ENCODE assay signal across 1 cellular context in genomic region chr20:17710379-17711305, GRCh38.
TF ChIP-seq lines count a peak whose summit lies in the region.

No MANE protein-coding gene starts in this region.

TF ChIP-seq in HepG2, 621 proteins besides CTCF, POLR2A, EP300 and RAD21 (continued from another document and continues in another):
- TF ChIP-seq ARID5B (CRISPR knock-in tag; IDR thresholded peaks at IDR 0.05): peak; percentile 83
- TF ChIP-seq SMAD1 (CRISPR knock-in tag; IDR thresholded peaks at IDR 0.05; ENCODE audit: borderline replicate concordance, low read depth): peak; percentile 81; the same call in 1 of the 2 replicates
- TF ChIP-seq ZNF710 (CRISPR knock-in tag; IDR thresholded peaks at IDR 0.05; ENCODE audit: borderline replicate concordance): peak; percentile 37; the same call in 1 of the 2 replicates
- no peak for TF ChIP-seq IRF9 (CRISPR knock-in tag; IDR thresholded peaks at IDR 0.05; ENCODE audit: borderline replicate concordance)
- TF ChIP-seq PRPF4 (IDR thresholded peaks at IDR 0.05; ENCODE audit: low read depth, low read length, poor library complexity, severe bottlenecking): peak; percentile 18
- TF ChIP-seq PATZ1 (CRISPR knock-in tag; IDR thresholded peaks at IDR 0.05): peak; percentile 81
- TF ChIP-seq RXRA (CRISPR knock-in tag; IDR thresholded peaks at IDR 0.05): 0 out of 2 replicates have a peak, but pooled peaks have one; percentile 16
- TF ChIP-seq ZFP91 (CRISPR knock-in tag; IDR thresholded peaks at IDR 0.05; ENCODE audit: borderline replicate concordance): peak; percentile 75; the same call in 1 of the 2 replicates
- peak; percentile 84; the same call in 1 of the 2 replicates for TF ChIP-seq ZNF878 (CRISPR knock-in tag; IDR thresholded peaks at IDR 0.05)
- no peak for TF ChIP-seq EZH2 (conservative IDR thresholded peaks at IDR 0.05; ENCODE audit: low read depth, low read length)
- TF ChIP-seq SMARCE1 (IDR thresholded peaks at IDR 0.05; ENCODE audit: borderline replicate concordance): no peak
- TF ChIP-seq FOXP1 (IDR thresholded peaks at IDR 0.05): no peak
- 0 out of 2 replicates have a peak, but pooled peaks have one; percentile 29 for TF ChIP-seq FOXP1 (CRISPR knock-in tag; IDR thresholded peaks at IDR 0.05)
- TF ChIP-seq ZBTB26 (CRISPR knock-in tag; IDR thresholded peaks at IDR 0.05; ENCODE audit: borderline replicate concordance): 0 out of 2 replicates have a peak, but pooled peaks have one; percentile 62
- peak; percentile 87 for TF ChIP-seq GATAD2A (CRISPR knock-in tag; IDR thresholded peaks at IDR 0.05)
- no peak for TF ChIP-seq GATA4 (IDR thresholded peaks at IDR 0.05; ENCODE audit: borderline replicate concordance, low read depth)
- TF ChIP-seq HNF1B (CRISPR knock-in tag; IDR thresholded peaks at IDR 0.05): no peak; the same call in 1 of the 2 replicates
- TF ChIP-seq ZNF670 (CRISPR knock-in tag; IDR thresholded peaks at IDR 0.05; ENCODE audit: borderline replicate concordance): peak; percentile 75; the same call in 1 of the 2 replicates
- no peak for TF ChIP-seq ZNF10 (CRISPR knock-in tag; IDR thresholded peaks at IDR 0.05; ENCODE audit: borderline replicate concordance, low read depth)
- no peak for TF ChIP-seq KLF15 (CRISPR knock-in tag; IDR thresholded peaks at IDR 0.05; ENCODE audit: borderline replicate concordance)
- TF ChIP-seq GTF2F1 (IDR thresholded peaks at IDR 0.05; ENCODE audit: low read length): no peak
- TF ChIP-seq SOX5 (CRISPR knock-in tag; IDR thresholded peaks at IDR 0.05; ENCODE audit: borderline replicate concordance): peak; percentile 47; the same call in 1 of the 2 replicates
- peak; percentile 77; the same call in 1 of the 2 replicates for TF ChIP-seq KDM3A (CRISPR knock-in tag; IDR thresholded peaks at IDR 0.05; ENCODE audit: low read depth)
- TF ChIP-seq NFE2L1 (CRISPR knock-in tag; IDR thresholded peaks at IDR 0.05; ENCODE audit: borderline replicate concordance): 0 out of 2 replicates have a peak, but pooled peaks have one; percentile 33
- TF ChIP-seq TRIM24 (CRISPR knock-in tag; IDR thresholded peaks at IDR 0.05): no peak
- TF ChIP-seq ZC3H4 (CRISPR knock-in tag; IDR thresholded peaks at IDR 0.05; ENCODE audit: borderline replicate concordance): no peak
- TF ChIP-seq JARID2 (CRISPR knock-in tag; IDR thresholded peaks at IDR 0.05; ENCODE audit: insufficient replicate concordance): no peak
- TF ChIP-seq REXO4 (CRISPR knock-in tag; IDR thresholded peaks at IDR 0.05; ENCODE audit: borderline replicate concordance): no peak
- peak; percentile 57; the same call in 1 of the 2 replicates for TF ChIP-seq YEATS2 (CRISPR knock-in tag; IDR thresholded peaks at IDR 0.05; ENCODE audit: borderline replicate concordance)
- peak; percentile 91 for TF ChIP-seq ZNF572 (CRISPR knock-in tag; IDR thresholded peaks at IDR 0.05)
- TF ChIP-seq ZBTB25 (CRISPR knock-in tag; IDR thresholded peaks at IDR 0.05): peak; percentile 53
- TF ChIP-seq CERS6 (CRISPR knock-in tag; IDR thresholded peaks at IDR 0.05): no peak
- TF ChIP-seq ETV6 (CRISPR knock-in tag; conservative IDR thresholded peaks at IDR 0.05): no peak
- no peak for TF ChIP-seq HNF1A (IDR thresholded peaks at IDR 0.05; ENCODE audit: low read depth)
- TF ChIP-seq HNF1A (CRISPR knock-in tag; IDR thresholded peaks at IDR 0.05; ENCODE audit: borderline replicate concordance): no peak
